ENCODE assay signal across 19 cellular contexts in the genomic region with DNA sequence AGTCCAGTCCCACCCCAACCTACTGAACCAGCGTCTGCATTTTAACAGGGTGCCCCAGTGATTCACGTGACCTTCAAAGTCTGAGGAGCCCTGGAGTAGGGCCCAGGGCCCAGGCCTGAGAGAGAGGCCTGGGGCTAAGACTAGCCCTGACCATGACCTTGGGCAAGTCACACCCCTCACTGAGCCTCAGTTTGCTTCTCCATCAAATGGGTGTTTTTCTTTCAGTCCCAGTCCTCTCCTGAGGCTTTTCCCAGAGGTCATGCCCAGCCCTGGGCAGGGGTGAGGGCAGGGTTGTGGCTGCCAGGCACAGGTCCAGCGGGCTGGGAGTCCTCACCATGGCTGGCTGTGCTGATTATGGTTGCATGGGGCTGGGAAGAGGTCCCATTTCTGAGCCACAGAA. TPM values are rescaled to one million over a fixed set of nuclear protein-coding genes. Genes with fewer than 3 reads are reported as not detected.
"Had no signal": no experiment of that assay in that cellular context is flagged by ENCODE, and none has a peak within 500 bp of the region (broad histone marks: within the 10 kb centered on the region; RNA-seq: fewer than 3 reads in every experiment).

No MANE protein-coding gene starts in this region.

- H3K9me3 ChIP-seq: body of pancreas, colonic mucosa, testis, upper lobe of right lung had no signal

- H3K27me3 ChIP-seq: body of pancreas, colonic mucosa, testis, upper lobe of right lung had no signal

- H3K27me3 Mint-ChIP-seq: activated naive CD8-positive, alpha-beta T cell treated with anti-CD3 and anti-CD28 coated beads for 36 hours; naive B cell; stimulated activated naive CD8-positive, alpha-beta T cell treated with anti-CD3 and anti-CD28 coated beads, Interleukin-15, amount 100 ng/mL, for 72 hours; T-cell had no signal

- ATAC-seq: activated CD4-positive, CD25-positive, alpha-beta regulatory T cell treated with anti-CD3 and anti-CD28 coated beads, Interleukin-2, amount 50 U/mL, for 24 hours; body of pancreas; stimulated activated naive CD8-positive, alpha-beta T cell treated with anti-CD3 and anti-CD28 coated beads, Interleukin-15, amount 100 ng/mL, for 72 hours; T-cell; upper lobe of right lung had no signal

- H3K27ac ChIP-seq: body of pancreas, colonic mucosa, testis, upper lobe of right lung had no signal

- H3K27ac Mint-ChIP-seq: activated naive CD8-positive, alpha-beta T cell treated with anti-CD3 and anti-CD28 coated beads for 36 hours; T-cell had no signal

- H3K4me1 ChIP-seq: colonic mucosa, testis, upper lobe of right lung had no signal

- H3K4me1 Mint-ChIP-seq: activated naive CD8-positive, alpha-beta T cell treated with anti-CD3 and anti-CD28 coated beads for 36 hours; stimulated activated naive CD8-positive, alpha-beta T cell treated with anti-CD3 and anti-CD28 coated beads, Interleukin-15, amount 100 ng/mL, for 72 hours; T-cell had no signal

- DNase-seq: activated CD4-positive, alpha-beta T cell treated with anti-CD3 and anti-CD28 coated beads, Interleukin-2, amount 50 U/mL, for 1 hour; activated CD8-positive, alpha-beta memory T cell treated with anti-CD3 and anti-CD28 coated beads for 24 hours; activated naive CD8-positive, alpha-beta T cell treated with anti-CD3 and anti-CD28 coated beads for 36 hours; amygdala; body of pancreas; caudate nucleus; colonic mucosa; islet precursor cell; naive B cell; small intestine; stimulated activated naive CD8-positive, alpha-beta T cell treated with anti-CD3 and anti-CD28 coated beads, Interleukin-15, amount 100 ng/mL, for 72 hours; T-cell; T-helper 9 cell; testis; upper lobe of right lung had no signal

- H3K4me3 ChIP-seq: body of pancreas, colonic mucosa, testis, upper lobe of right lung had no signal

- H3K9me3 Mint-ChIP-seq: activated naive CD8-positive, alpha-beta T cell treated with anti-CD3 and anti-CD28 coated beads for 36 hours; activated T-helper 1 cell treated with anti-CD3 and anti-CD28 coated beads, Interleukin-12 subunit alpha, Interleukin-12 subunit beta, Interleukin-2, Interleukin-4 antibody, amounts not matched to agents 30 ng/mL and 10 ng/mL and 1 ng/mL, durations not matched to agents 14 hours and 24 hours and 36 hours; naive B cell; stimulated activated naive CD8-positive, alpha-beta T cell treated with anti-CD3 and anti-CD28 coated beads, Interleukin-15, amount 100 ng/mL, for 72 hours; T-cell had no signal

- H3K4me3 Mint-ChIP-seq: activated naive CD8-positive, alpha-beta T cell treated with anti-CD3 and anti-CD28 coated beads for 36 hours; activated T-helper 1 cell treated with anti-CD3 and anti-CD28 coated beads, Interleukin-12 subunit alpha, Interleukin-12 subunit beta, Interleukin-2, Interleukin-4 antibody, amounts not matched to agents 30 ng/mL and 10 ng/mL and 1 ng/mL, durations not matched to agents 14 hours and 24 hours and 36 hours; naive B cell; stimulated activated naive CD8-positive, alpha-beta T cell treated with anti-CD3 and anti-CD28 coated beads, Interleukin-15, amount 100 ng/mL, for 72 hours; T-cell had no signal

RNA-seq across cellular contexts. Expression of gene GALR3, which starts 48.5 kb away (rescaled TPM):
- total RNA-seq: activated naive CD8-positive, alpha-beta T cell treated with anti-CD3 and anti-CD28 coated beads for 36 hours; activated T-helper 1 cell treated with anti-CD3 and anti-CD28 coated beads, Interleukin-12 subunit alpha, Interleukin-12 subunit beta, Interleukin-2, Interleukin-4 antibody, amounts not matched to agents 30 ng/mL and 10 ng/mL and 1 ng/mL, durations not matched to agents 14 hours and 24 hours and 36 hours; body of pancreas; lung microvascular endothelial cell; mononuclear cell; T-cell; upper lobe of right lung had no signal
- polyA plus RNA-seq: small intestine had no signal
